In the genomic region with DNA sequence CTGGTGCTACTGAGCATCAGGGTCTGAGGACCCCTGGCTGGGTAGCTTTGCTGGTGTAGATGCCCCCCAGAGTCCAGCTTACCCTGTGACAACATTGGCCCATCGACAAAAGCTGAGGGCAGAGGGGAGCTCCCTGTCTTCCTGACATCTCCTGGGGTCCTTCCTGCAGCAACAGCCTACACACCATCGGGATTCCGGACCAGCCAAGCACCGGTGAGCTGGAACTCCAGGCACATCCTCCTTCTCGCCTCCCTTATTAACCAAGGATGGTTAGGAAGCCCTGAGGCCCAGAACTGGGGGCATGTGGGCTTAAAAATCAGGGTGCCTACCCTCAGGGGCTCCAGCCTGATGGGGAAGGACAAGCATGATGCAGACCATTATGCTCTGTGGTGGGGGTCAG, we compare ENCODE assay signal across 24 cellular contexts.
DNase-seq lines count a peak whose midpoint lies in the region; ATAC-seq, FAIRE-seq and TF ChIP-seq lines count a peak whose summit lies in the region.
"Had no signal": no experiment of that assay in that cellular context is flagged by ENCODE, and none has a peak within 500 bp of the region (broad histone marks: within the 10 kb centered on the region; RNA-seq: fewer than 3 reads in every experiment).

No MANE protein-coding gene starts in this region.

- H3K4me2 ChIP-seq in IMR-90 (ENCODE audit: low read depth, low read length), result no peak overlapping the region
- no peak overlapping the region for H3K4me2 ChIP-seq in H1 (ENCODE audit: insufficient read depth in 1 of 2, low read depth in 2 of 2, low read length in 2 of 2)
- H3K4me2 ChIP-seq: A549; BLaER1 treated with 17β-estradiol and CSF1 and Interleukin-3, amounts not matched to agents 10 nM and 100 nM; GM23338 had no signal

- H3K14ac ChIP-seq in IMR-90 (replicated peaks; ENCODE audit: low read depth, low read length) (no peak overlapping the region), H1 (ENCODE audit: insufficient read length) (no peak overlapping the region)

- H3K23ac ChIP-seq in IMR-90 (ENCODE audit: low read depth, low read length) (no peak overlapping the region), H1 (ENCODE audit: insufficient read length) (no peak overlapping the region)

- H3K27me3 Mint-ChIP-seq in type B pancreatic cell, result peaks cover 57% of the 10 kb centered on the region

- POLR2A ChIA-PET in IMR-90 (lab: Charles Lee; ENCODE audit: unreplicated experiment), result no interaction called here
- POLR2A ChIA-PET in H1 (lab: Charles Lee; ENCODE audit: partially characterized antibody), result no interaction called here
- POLR2A ChIA-PET in GM10248 (lab: Yijun Ruan, JAX), result no interaction called here

- H2AFZ ChIP-seq in IMR-90 (replicated peaks; ENCODE audit: low read length, poor library complexity), result no peak overlapping the region
- no peak overlapping the region for H2AFZ ChIP-seq in H1 (ENCODE audit: low read length)
- H2AFZ ChIP-seq: GM23338 had no signal

- H2BK20ac ChIP-seq in IMR-90 (ENCODE audit: low read depth, low read length) (no peak overlapping the region), H1 (ENCODE audit: low read length) (no peak overlapping the region)

- 0 out of 2 replicates have a peak, but pooled peaks cover 2% of the 10 kb centered on the region for H3K23me2 ChIP-seq in H1 (ENCODE audit: low read depth, low read length)

- intact Hi-C loops in IMR-90 (cut with micrococcal nuclease), result no loop called here

- no peak overlapping the region for H3K27ac ChIP-seq in IMR-90 (ENCODE audit: insufficient read depth, low read length)
- no peak overlapping the region for H3K27ac ChIP-seq in H1 (ENCODE audit: low read depth, low read length)
- H3K27ac ChIP-seq: A549; BLaER1 treated with 17β-estradiol and CSF1 and Interleukin-3, amounts not matched to agents 10 nM and 100 nM had no signal

- no peaks in the 10 kb centered on the region for H3K9me3 Mint-ChIP-seq in type B pancreatic cell
- H3K9me3 Mint-ChIP-seq: CD4-positive, alpha-beta T cell; CD8-positive, alpha-beta memory T cell; GM23338 had no signal

- H3K27ac Mint-ChIP-seq in type B pancreatic cell, result no peak overlapping the region
- H3K27ac Mint-ChIP-seq: CD14-positive monocyte; CD4-positive, alpha-beta T cell; CD8-positive, alpha-beta memory T cell; GM23338; HFFc6 had no signal

- H4K20me1 ChIP-seq in IMR-90 (ENCODE audit: insufficient read depth, low read length) (no peaks in the 10 kb centered on the region), H1 (replicated peaks in 1 of 2; ENCODE audit: control insufficient read depth in 1 of 2, insufficient read depth in 2 of 2, low read length in 2 of 2) (no peaks in the 10 kb centered on the region)
- H4K20me1 ChIP-seq: BLaER1 treated with 17β-estradiol and CSF1 and Interleukin-3, amounts not matched to agents 10 nM and 100 nM had no signal

- CTCF ChIA-PET in IMR-90 (lab: Yijun Ruan, JAX), result no interaction called here
- CTCF ChIA-PET in H1 (lab: Charles Lee; ENCODE audit: partially characterized antibody), result interaction anchor here (1.0 kb wide), 1 partner anchor 44 kb away, joined by 3 read pairs; no protein-coding TSS in a partner anchor
- CTCF ChIA-PET in GM10248 (lab: Yijun Ruan, JAX), result interaction anchor here (0.6 kb wide), 1 partner anchor 44 kb away, joined by 3 read pairs; no protein-coding TSS in a partner anchor

- no peaks in the 10 kb centered on the region for H3K9me1 ChIP-seq in IMR-90 (ENCODE audit: insufficient read depth, low read length)

- H4K8ac ChIP-seq in IMR-90 (ENCODE audit: low read depth in 2 of 2, low read length in 2 of 2), result no peak overlapping the region
- H4K8ac ChIP-seq in H1 (ENCODE audit: extremely low read depth, insufficient read depth, low read length), result no peak overlapping the region

- TF ChIP-seq POLR2A in IMR-90 (IDR thresholded peaks at IDR 0.05; ENCODE audit: low read depth, low read length), result no peak
- TF ChIP-seq POLR2A in H1 (IDR thresholded peaks at IDR 0.05; ENCODE audit: control extremely low read depth in 1 of 2, low read depth in 2 of 2, low read length in 2 of 2), result no peak

- no peak overlapping the region for H3K4ac ChIP-seq in IMR-90 (ENCODE audit: low read depth, low read length)
- H3K4ac ChIP-seq in H1 (replicated peaks; ENCODE audit: insufficient read length, low read depth, low read length), result no peak overlapping the region

- H2AK9ac ChIP-seq in IMR-90 (replicated peaks; ENCODE audit: low read depth, low read length, poor library complexity), result peak overlapping the region; percentile 65

- H2BK15ac ChIP-seq in IMR-90 (ENCODE audit: low read depth, low read length), result no peak overlapping the region
- no peak overlapping the region for H2BK15ac ChIP-seq in H1 (ENCODE audit: low read length)

- TF ChIP-seq CTCF in IMR-90 (conservative IDR thresholded peaks at IDR 0.05; ENCODE audit: low read depth, low read length), result no peak
- TF ChIP-seq CTCF in H1 (IDR thresholded peaks at IDR 0.05; ENCODE audit: control extremely low read depth in 1 of 3, insufficient read depth in 1 of 3, low read depth in 1 of 3, low read length in 3 of 3), result no peak
- no peak for TF ChIP-seq CTCF in type B pancreatic cell (conservative IDR thresholded peaks at IDR 0.05)
- no peak for TF ChIP-seq CTCF in GM10248 (IDR thresholded peaks at IDR 0.05; ENCODE audit: control extremely low read depth, extremely low read depth, low read depth, missing control alignments)

- H3K79me1 ChIP-seq in IMR-90 (ENCODE audit: low read depth in 1 of 2, low read length in 2 of 2) (no peaks in the 10 kb centered on the region), H1 (ENCODE audit: low read depth, low read length) (no peaks in the 10 kb centered on the region)

- H4K91ac ChIP-seq in IMR-90 (ENCODE audit: insufficient read depth, low read depth, low read length) (no peak overlapping the region), H1 (replicated peaks; ENCODE audit: insufficient read length, low read length) (no peak overlapping the region)

- DNase-seq in IMR-90 (no peak), H1 (ENCODE audit: low read depth in 1 of 2, low spot score in 2 of 2) (no peak), mesenteric fat pad (ENCODE audit: low spot score) (peak; percentile 26), type B pancreatic cell (ENCODE audit: extremely low spot score, unreplicated experiment) (peak; percentile 53), DMS53 (lab: John Stamatoyannopoulos, UW) (no peak), GM10248 (ENCODE audit: extremely low spot score) (no peak)
- DNase-seq: 8988T; ACHN; AML-193; BE2C; Calu3; CD4-positive, alpha-beta T cell; CD8-positive, alpha-beta memory T cell; DND-41; HFFc6 had no signal

- H3K9ac ChIP-seq in IMR-90 (ENCODE audit: low read depth, low read length) (no peak overlapping the region), H1 (replicated peaks in 1 of 4; ENCODE audit: extremely low read depth in 1 of 4, low read depth in 3 of 4, low read length in 3 of 4) (no peak overlapping the region)
- H3K9ac ChIP-seq: BLaER1 treated with 17β-estradiol and CSF1 and Interleukin-3, amounts not matched to agents 10 nM and 100 nM had no signal

- H3K18ac ChIP-seq in IMR-90 (ENCODE audit: low read depth, low read length) (no peak overlapping the region), H1 (ENCODE audit: extremely low read depth, low read length) (no peak overlapping the region)

- H3K79me2 ChIP-seq in H1 (ENCODE audit: control insufficient read depth in 1 of 2, insufficient read depth in 2 of 2, low read length in 2 of 2), result no peaks in the 10 kb centered on the region

- TF ChIP-seq EP300 in H1 (IDR thresholded peaks at IDR 0.05; ENCODE audit: borderline replicate concordance in 1 of 2, low read depth in 2 of 2, low read length in 2 of 2), result no peak

- H4K5ac ChIP-seq in IMR-90 (ENCODE audit: low read depth, low read length) (no peak overlapping the region), H1 (ENCODE audit: insufficient read length, low read depth, low read length) (no peak overlapping the region)

- no CpG with 5 or more reads among the region's 5 CpGs for WGBS in IMR-90 (ENCODE audit: extremely low coverage in 2 of 2, insufficient read length in 1 of 2), 2 experiments
- WGBS in H1 (ENCODE audit: extremely low coverage in 1 of 2, insufficient coverage in 1 of 2, insufficient read length in 1 of 2, insufficient replicate concordance in 2 of 2, low coverage in 1 of 2, low lambda C conversion rate in 2 of 2, missing lambda C conversion rate in 1 of 2), 2 experiments, result 88% methylated on average over 5 of the region's 5 CpGs; no CpG with 5 or more reads in 1 of the 2 experiments

- no peak overlapping the region for H2BK120ac ChIP-seq in IMR-90 (ENCODE audit: low read depth, low read length)
- H2BK120ac ChIP-seq in H1 (replicated peaks; ENCODE audit: low read depth, low read length), result no peak overlapping the region

- in situ Hi-C loops in IMR-90 (cut with MboI; ENCODE audit: low sequenced_read_pairs), result no loop called here

- H2AK5ac ChIP-seq in IMR-90 (ENCODE audit: low read depth, low read length) (no peak overlapping the region), H1 (ENCODE audit: low read depth, low read length) (peak overlapping the region; percentile 24; the same call in 1 of the 2 replicates)

- ATAC-seq in IMR-90 (ENCODE audit: low read depth) (no peak), HG03565 (IDR thresholded peaks at IDR 0.05; ENCODE audit: unreplicated experiment) (no peak)
- ATAC-seq: A549, GM12878, GM23338 had no signal

- no peak overlapping the region for H3K4me3 ChIP-seq in IMR-90 (ENCODE audit: insufficient read depth, low read depth, low read length)
- H3K4me3 ChIP-seq in H1 (ENCODE audit: extremely low read depth in 1 of 4, insufficient read depth in 2 of 4, low read depth in 3 of 4, low read length in 4 of 4), result no peak overlapping the region
- H3K4me3 ChIP-seq: A549; BLaER1 treated with 17β-estradiol and CSF1 and Interleukin-3, amounts not matched to agents 10 nM and 100 nM; GM12878; GM23338; HAP-1 had no signal

- no TSS peak for BruUV-seq in IMR-90 (replicated peaks; lab: Mats Ljungman, UMichigan)

- H3K9me3 ChIP-seq in IMR-90 (ENCODE audit: control insufficient read depth, insufficient read depth, low read length), result no peaks in the 10 kb centered on the region
- H3K9me3 ChIP-seq in H1 (ENCODE audit: insufficient read depth in 2 of 2, low read depth in 1 of 2, low read length in 1 of 2), result no peaks in the 10 kb centered on the region
- H3K9me3 ChIP-seq: A549; BE2C; BLaER1 treated with 17β-estradiol and CSF1 and Interleukin-3, amounts not matched to agents 10 nM and 100 nM; HAP-1 had no signal

- H3K36me3 ChIP-seq in IMR-90 (ENCODE audit: control insufficient read depth, insufficient read depth, low read length) (no peaks in the 10 kb centered on the region), H1 (ENCODE audit: control insufficient read depth in 2 of 4, insufficient read depth in 4 of 4, low read length in 3 of 4) (no peaks in the 10 kb centered on the region)
- H3K36me3 ChIP-seq: BE2C; BLaER1 treated with 17β-estradiol and CSF1 and Interleukin-3, amounts not matched to agents 10 nM and 100 nM; HAP-1 had no signal

- H3K27me3 ChIP-seq in IMR-90 (ENCODE audit: control insufficient read depth, insufficient read depth, low read length), result no peaks in the 10 kb centered on the region; the same call in 1 of the 2 replicates
- H3K27me3 ChIP-seq in H1 (replicated peaks in 1 of 4; ENCODE audit: control insufficient read depth in 3 of 4, extremely low read depth in 1 of 4, insufficient read depth in 3 of 4, low read length in 3 of 4), result no peaks in the 10 kb centered on the region
- H3K27me3 ChIP-seq: BE2C; BLaER1 treated with 17β-estradiol and CSF1 and Interleukin-3, amounts not matched to agents 10 nM and 100 nM had no signal

- TF ChIP-seq RAD21 in IMR-90 (IDR thresholded peaks at IDR 0.05; ENCODE audit: low read length) (no peak), H1 (IDR thresholded peaks at IDR 0.05 in 1 of 2, conservative IDR thresholded peaks at IDR 0.05 in 1 of 2; ENCODE audit: low read depth in 2 of 2, low read length in 2 of 2) (no peak)

- H3K4me1 Mint-ChIP-seq in type B pancreatic cell (ENCODE audit: unreplicated experiment), result no peaks in the 10 kb centered on the region
- H3K4me1 Mint-ChIP-seq: CD8-positive, alpha-beta memory T cell had no signal

- dilution Hi-C loops in IMR-90 (cut with HindIII; ENCODE audit: low sequenced_read_pairs, unreplicated experiment), result no loop called here

- H3K4me1 ChIP-seq in IMR-90 (ENCODE audit: control insufficient read depth, insufficient read depth, low read length) (no peaks in the 10 kb centered on the region), H1 (replicated peaks in 1 of 4; ENCODE audit: control insufficient read depth in 3 of 4, insufficient read depth in 4 of 4, low read length in 3 of 4) (peaks cover 0 to 11% (median 1%) of the 10 kb centered on the region in 4 experiments; a peak in 3 of 7 replicates)
- H3K4me1 ChIP-seq: A549, BE2C, HAP-1 had no signal

- no peak overlapping the region for H3K4me3 Mint-ChIP-seq in type B pancreatic cell
- H3K4me3 Mint-ChIP-seq: CD14-positive monocyte; CD4-positive, alpha-beta T cell; CD8-positive, alpha-beta memory T cell; GM23338; HFFc6 had no signal

- H2BK5ac ChIP-seq in IMR-90 (ENCODE audit: low read depth, low read length, poor library complexity, severe bottlenecking), result no peak overlapping the region
- no peak overlapping the region for H2BK5ac ChIP-seq in H1 (ENCODE audit: low read depth, low read length)

- no peak overlapping the region for H2BK12ac ChIP-seq in H1 (ENCODE audit: low read depth, low read length)

- no peak for FAIRE-seq in H1 (lab: Jason Lieb, UNC)
- FAIRE-seq: A549, G401.6, GM12878, H54 had no signal

- no peak overlapping the region for H3K56ac ChIP-seq in IMR-90 (ENCODE audit: extremely low read depth, insufficient read depth, low read length)
- no peak overlapping the region for H3K56ac ChIP-seq in H1 (replicated peaks; ENCODE audit: insufficient read length, low read depth, low read length)

- H3K36me3 Mint-ChIP-seq in type B pancreatic cell, result no peaks in the 10 kb centered on the region
- H3K36me3 Mint-ChIP-seq: CD14-positive monocyte; CD8-positive, alpha-beta memory T cell had no signal

Comparison
In these comparisons a context has a peak if more than half of its experiments do, and no peak if none do; other contexts are left out.
1. DNase-seq: peak in mesenteric fat pad (single experiment) and type B pancreatic cell (single experiment); none in IMR-90 (single experiment), H1 (0 of 2), DMS53 (single experiment) and GM10248 (single experiment).